13 cellular contexts compared by ENCODE assay signal in the genomic region with DNA sequence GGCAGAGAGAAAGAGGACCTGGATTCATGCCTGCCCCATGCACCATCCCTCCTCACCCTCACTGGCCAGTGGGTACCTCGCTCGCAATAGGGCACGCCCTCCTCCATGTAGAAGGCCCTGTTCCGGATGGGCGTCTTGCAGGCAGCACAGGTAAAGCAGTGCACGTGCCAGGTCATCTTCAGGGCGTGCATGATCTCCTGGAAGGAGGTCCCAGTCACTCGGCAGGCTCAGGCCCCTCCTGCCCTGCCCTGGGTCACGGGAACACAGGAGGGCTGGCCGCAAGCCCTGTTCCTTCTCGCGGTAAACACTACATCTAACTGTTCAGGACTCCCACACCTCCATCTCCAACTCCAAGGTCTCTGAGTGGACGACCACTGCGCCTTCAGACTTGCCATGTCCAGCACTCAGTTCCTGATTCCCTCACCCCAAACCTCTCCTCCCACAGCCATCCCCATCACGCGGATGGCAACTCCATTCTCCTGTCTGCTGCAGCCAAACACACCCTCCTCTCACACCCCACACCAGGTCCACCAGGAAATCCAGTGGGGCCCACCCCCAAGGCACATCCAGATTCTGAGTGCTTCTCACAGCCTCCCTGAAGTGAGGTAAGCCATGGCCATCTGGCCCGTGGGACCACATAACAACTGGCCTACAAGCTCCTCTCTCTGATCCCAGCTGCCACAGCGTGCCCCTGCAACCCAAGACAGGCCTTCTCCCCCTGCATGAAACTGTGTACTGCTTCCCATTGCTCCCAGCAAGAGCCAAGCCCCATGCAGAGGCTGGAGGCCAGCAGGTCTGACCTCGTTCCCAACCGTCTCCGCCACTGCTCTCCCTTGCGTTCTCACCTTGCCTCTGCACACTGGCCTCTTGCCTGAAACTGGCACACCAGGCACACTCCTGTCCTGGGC. TPM values are rescaled to one million over a fixed set of nuclear protein-coding genes. Genes with fewer than 3 reads are reported as not detected.
DNase-seq lines count a peak whose midpoint lies in the region; ATAC-seq, FAIRE-seq and TF ChIP-seq lines count a peak whose summit lies in the region.
"Had no signal": no experiment of that assay in that cellular context is flagged by ENCODE, and none has a peak within 500 bp of the region (broad histone marks: within the 10 kb centered on the region; RNA-seq: fewer than 3 reads in every experiment).

No MANE protein-coding gene starts in this region.

- H3K9me3 Mint-ChIP-seq in astrocyte (ENCODE audit: unreplicated experiment): no peaks in the 10 kb centered on the region
- H3K9me3 Mint-ChIP-seq: CD4-positive, alpha-beta T cell had no signal

- intact Hi-C loops in HCT116 (cut with micrococcal nuclease) (no loop called here), left ventricle myocardium superior (cut with micrococcal nuclease) (no loop called here), vagina (cut with DNase I) (no loop called here), heart right ventricle (cut with DNase I) (no loop called here)

- TF ChIP-seq CTCF in HCT116 (IDR thresholded peaks at IDR 0.05 in 2 of 3, conservative IDR thresholded peaks at IDR 0.05 in 1 of 3; ENCODE audit: borderline replicate concordance in 1 of 3, insufficient read depth in 1 of 3, low read depth in 2 of 3, low read length in 2 of 3): no peak
- no peak for TF ChIP-seq CTCF in astrocyte (IDR thresholded peaks at IDR 0.05; ENCODE audit: insufficient read depth, low read depth, low read length)
- no peak for TF ChIP-seq CTCF in vagina (IDR thresholded peaks at IDR 0.05)
- no peak for TF ChIP-seq CTCF in heart right ventricle (IDR thresholded peaks at IDR 0.05)

- H3K4me3 ChIP-seq in HCT116 (replicated peaks in 1 of 2; ENCODE audit: low read depth in 1 of 2, low read length in 2 of 2) (no peak overlapping the region), astrocyte (ENCODE audit: insufficient read depth, low read depth, low read length) (no peak overlapping the region), trophoblast cell (ENCODE audit: low read depth, low read length) (no peak overlapping the region), vagina (no peak overlapping the region), heart right ventricle (no peak overlapping the region)
- H3K4me3 ChIP-seq: cardiac muscle cell, HAP-1 had no signal

- peak overlapping the region; percentile 88 for H3K27ac Mint-ChIP-seq in astrocyte (ENCODE audit: unreplicated experiment)
- H3K27ac Mint-ChIP-seq: CD4-positive, alpha-beta T cell had no signal

- TF ChIP-seq POLR2A in HCT116 (IDR thresholded peaks at IDR 0.05; ENCODE audit: borderline replicate concordance, extremely low read depth, insufficient read depth, insufficient read length) (no peak), vagina (IDR thresholded peaks at IDR 0.05) (no peak)

- H3K23ac ChIP-seq in trophoblast cell (ENCODE audit: low read length): no peak overlapping the region

- H2BK5ac ChIP-seq in trophoblast cell (ENCODE audit: low read depth, low read length, poor library complexity): no peak overlapping the region

- H3K27me3 ChIP-seq in HCT116 (ENCODE audit: insufficient read depth, low read length) (no peaks in the 10 kb centered on the region), astrocyte (ENCODE audit: insufficient read depth, low read length) (no peaks in the 10 kb centered on the region), trophoblast cell (ENCODE audit: insufficient read depth, low read length) (no peaks in the 10 kb centered on the region), vagina (no peaks in the 10 kb centered on the region), heart right ventricle (no peaks in the 10 kb centered on the region)
- H3K27me3 ChIP-seq: cardiac muscle cell had no signal

- H3K4me2 ChIP-seq in HCT116 (ENCODE audit: low read length): no peak overlapping the region
- peak overlapping the region; percentile 13 for H3K4me2 ChIP-seq in astrocyte (ENCODE audit: low read length)
- no peak overlapping the region for H3K4me2 ChIP-seq in trophoblast cell (ENCODE audit: low read length)
- H3K4me2 ChIP-seq: KMS-11 had no signal

- RAD21 ChIA-PET in HCT116 (lab: Charles Lee; ENCODE audit: low non-redundant PET in 1 of 2, low total read pairs in 2 of 2, uncharacterized antibody in 2 of 2, unreplicated experiment in 2 of 2): no interaction called here

- no peak overlapping the region for H3K4ac ChIP-seq in trophoblast cell (ENCODE audit: low read depth, low read length)

- no peaks in the 10 kb centered on the region for H3K79me1 ChIP-seq in trophoblast cell (ENCODE audit: low read length)

- H2BK120ac ChIP-seq in trophoblast cell (ENCODE audit: insufficient read depth, low read length, poor library complexity): no peak overlapping the region

- peak overlapping the region; percentile 12 for H4K12ac ChIP-seq in trophoblast cell (ENCODE audit: low read depth, low read length)

- H3K27ac ChIP-seq in HCT116 (ENCODE audit: low read depth, low read length): no peak overlapping the region
- H3K27ac ChIP-seq in astrocyte (ENCODE audit: low read depth, low read length): no peak overlapping the region
- no peak overlapping the region for H3K27ac ChIP-seq in trophoblast cell (ENCODE audit: low read depth, low read length)
- no peak overlapping the region for H3K27ac ChIP-seq in vagina
- H3K27ac ChIP-seq in heart right ventricle: no peak overlapping the region
- H3K27ac ChIP-seq: cardiac muscle cell, KMS-11 had no signal

- H3K18ac ChIP-seq in trophoblast cell (ENCODE audit: low read length): no peak overlapping the region

- WGBS in trophoblast cell (ENCODE audit: extremely low coverage, insufficient coverage, insufficient read length): no CpG with 5 or more reads among the region's 22 CpGs
- WGBS in heart right ventricle, 2 donors: 89 to 91% methylated on average over 22 of the region's 22 CpGs

- H2BK12ac ChIP-seq in trophoblast cell (ENCODE audit: low read length): no peak overlapping the region

- no peaks in the 10 kb centered on the region; a peak in 1 of 4 replicates for H3K4me1 ChIP-seq in HCT116 (ENCODE audit: control insufficient read depth in 1 of 2, insufficient read depth in 2 of 2, low read length in 2 of 2)
- peaks cover 46% of the 10 kb centered on the region for H3K4me1 ChIP-seq in astrocyte (ENCODE audit: insufficient read depth, low read length)
- H3K4me1 ChIP-seq in trophoblast cell (ENCODE audit: control insufficient read depth in 1 of 2, insufficient read depth in 2 of 2, low read length in 2 of 2): peaks cover 0 to 3% of the 10 kb centered on the region in 2 experiments
- peaks cover 26% of the 10 kb centered on the region for H3K4me1 ChIP-seq in vagina
- peaks cover 0 to 18% (median 10%) of the 10 kb centered on the region in 9 donors for H3K4me1 ChIP-seq in heart right ventricle
- H3K4me1 ChIP-seq: HAP-1 had no signal

- peaks cover 54% of the 10 kb centered on the region for H3K4me1 Mint-ChIP-seq in astrocyte (ENCODE audit: low read depth, unreplicated experiment)

- peak overlapping the region; percentile 14 for H4K8ac ChIP-seq in trophoblast cell (ENCODE audit: low read depth, low read length)

- H4K91ac ChIP-seq in trophoblast cell (ENCODE audit: low read depth, low read length): no peak overlapping the region

- H3K9me3 ChIP-seq in HCT116 (ENCODE audit: control insufficient read depth in 1 of 2, insufficient read depth in 1 of 2, low read depth in 1 of 2, low read length in 2 of 2): no peaks in the 10 kb centered on the region
- no peaks in the 10 kb centered on the region for H3K9me3 ChIP-seq in astrocyte (ENCODE audit: insufficient read depth, low read depth, low read length)
- no peaks in the 10 kb centered on the region for H3K9me3 ChIP-seq in trophoblast cell (ENCODE audit: insufficient read depth, low read depth, low read length)
- H3K9me3 ChIP-seq in vagina: no peaks in the 10 kb centered on the region
- no peaks in the 10 kb centered on the region for H3K9me3 ChIP-seq in heart right ventricle
- H3K9me3 ChIP-seq: HAP-1 had no signal

- CTCF ChIA-PET in HCT116 (lab: Charles Lee): no interaction called here

- H3K79me2 ChIP-seq in HCT116 (ENCODE audit: insufficient read depth, low read length) (peaks cover 4% of the 10 kb centered on the region; the same call in 1 of the 2 replicates), astrocyte (ENCODE audit: insufficient read depth, low read length) (peaks cover 44% of the 10 kb centered on the region), trophoblast cell (ENCODE audit: control insufficient read depth, insufficient read depth, low read length, poor library complexity) (no peaks in the 10 kb centered on the region)

- ATAC-seq in HCT116: peak; percentile 8; the same call in 1 of the 2 replicates
- no peak for ATAC-seq in left ventricle myocardium superior
- no peak for ATAC-seq in heart right ventricle

- no peak for DNase-seq in HCT116 (ENCODE audit: low read depth, low spot score)
- no peak for DNase-seq in astrocyte (ENCODE audit: low read depth)
- no peak for DNase-seq in trophoblast cell
- no peak for DNase-seq in left ventricle myocardium superior
- DNase-seq in vagina (ENCODE audit: extremely low spot score in 2 of 2): no peak
- no peak for DNase-seq in heart right ventricle
- DNase-seq: CD4-positive, alpha-beta T cell; NCI-H2081; nucleus accumbens; stimulated activated CD4-positive, alpha-beta T cell treated with anti-CD3 and anti-CD28 coated beads, Interleukin-1b, Interleukin-23, amount 100 ng/mL, for 48 hours had no signal

- peak overlapping the region; percentile 78 for H3K4me3 Mint-ChIP-seq in astrocyte (ENCODE audit: unreplicated experiment)
- H3K4me3 Mint-ChIP-seq: CD4-positive, alpha-beta T cell had no signal

- no TSS peak for BruUV-seq in HCT116 (replicated peaks; lab: Mats Ljungman, UMichigan)

- POLR2A ChIA-PET in HCT116 (lab: Charles Lee): interaction anchor here (2.1 kb wide), 1 partner anchor 11 kb away, joined by 9 read pairs; no protein-coding TSS in a partner anchor

- peaks cover 35% of the 10 kb centered on the region for H3K36me3 Mint-ChIP-seq in astrocyte (ENCODE audit: low read depth, unreplicated experiment)

- H3K27me3 Mint-ChIP-seq in astrocyte (ENCODE audit: low read depth, unreplicated experiment): no peaks in the 10 kb centered on the region
- H3K27me3 Mint-ChIP-seq: CD4-positive, alpha-beta T cell had no signal

- TF ChIP-seq RAD21 in HCT116 (IDR thresholded peaks at IDR 0.05; ENCODE audit: low read depth): no peak

- no peak overlapping the region for H3K14ac ChIP-seq in trophoblast cell (ENCODE audit: low read length)

- no peaks in the 10 kb centered on the region for H4K20me1 ChIP-seq in HCT116 (ENCODE audit: insufficient read depth)
- peaks cover 90% of the 10 kb centered on the region for H4K20me1 ChIP-seq in astrocyte (ENCODE audit: insufficient read depth, low read length)

- FAIRE-seq in astrocyte (lab: Jason Lieb, UNC): no peak

- H3K9ac ChIP-seq in HCT116 (ENCODE audit: low read length) (no peak overlapping the region), astrocyte (ENCODE audit: low read length) (no peak overlapping the region), trophoblast cell (ENCODE audit: low read length) (no peak overlapping the region)
- H3K9ac ChIP-seq: KMS-11 had no signal

- no peak overlapping the region for H2AFZ ChIP-seq in HCT116 (ENCODE audit: low read depth, low read length, poor library complexity, severe bottlenecking)
- H2AFZ ChIP-seq in astrocyte (ENCODE audit: low read depth, low read length): no peak overlapping the region
- H2AFZ ChIP-seq in trophoblast cell (ENCODE audit: insufficient read depth, low read length, poor library complexity): no peak overlapping the region

- no peaks in the 10 kb centered on the region for H3K9me2 ChIP-seq in HCT116 (ENCODE audit: insufficient read depth)

- peaks cover 13 to 20% of the 10 kb centered on the region in 2 experiments; a peak in 3 of 4 replicates for H3K36me3 ChIP-seq in HCT116 (ENCODE audit: control insufficient read depth in 1 of 2, insufficient read depth in 2 of 2, low read length in 2 of 2)
- peaks cover 40% of the 10 kb centered on the region for H3K36me3 ChIP-seq in astrocyte (ENCODE audit: insufficient read depth, low read length)
- peaks cover 70 to 75% of the 10 kb centered on the region in 2 experiments for H3K36me3 ChIP-seq in trophoblast cell (ENCODE audit: control insufficient read depth in 1 of 2, insufficient read depth in 2 of 2, low read length in 2 of 2)
- H3K36me3 ChIP-seq in vagina: peaks cover 0 to 35% of the 10 kb centered on the region in 2 donors
- peaks cover 0 to 74% (median 32%) of the 10 kb centered on the region in 9 donors for H3K36me3 ChIP-seq in heart right ventricle

- no peak overlapping the region for H2AK5ac ChIP-seq in trophoblast cell (ENCODE audit: low read length)

RNA-seq across cellular contexts. Expression of a gene that starts 10.8 kb away (rescaled TPM):
- total RNA-seq in HCT116 (2021; ENCODE audit: unreplicated experiment): 144 TPM
- 110 and 117 TPM in 2 replicates for polyA plus RNA-seq in HCT116 (2012)
- 350 and 371 TPM in 2 replicates for total RNA-seq in astrocyte
- polyA plus RNA-seq in trophoblast cell (2013): 206 and 211 TPM in 2 replicates
- total RNA-seq in left ventricle myocardium superior: 22.4 TPM
- total RNA-seq in vagina: 69.0 TPM
- total RNA-seq in heart right ventricle: 10 to 100 TPM; 13.1 to 52.9 (median 19.1) TPM
- 10 to 100 TPM; 19.2 to 31.5 TPM for polyA plus RNA-seq in heart right ventricle

RNA-seq across cellular contexts. Expression of a gene that starts 13.2 kb away (rescaled TPM):
- total RNA-seq in HCT116 (2021; ENCODE audit: unreplicated experiment) (153 TPM), astrocyte (590 and 591 TPM in 2 replicates), left ventricle myocardium superior (35.1 TPM), vagina (118 TPM), heart right ventricle (10 to 100 TPM; 32.5 to 70.6 (median 51.0) TPM)
- 152 and 163 TPM in 2 replicates for polyA plus RNA-seq in HCT116 (2012)
- 220 and 227 TPM in 2 replicates for polyA plus RNA-seq in trophoblast cell (2013)
- polyA plus RNA-seq in heart right ventricle: 100 to 1,000 TPM; 129 to 131 TPM

RNA-seq across cellular contexts. Expression of a gene that starts 25.4 kb away (rescaled TPM):
- total RNA-seq in HCT116 (2021; ENCODE audit: unreplicated experiment) (8.0 TPM), astrocyte (15.6 and 16.3 TPM in 2 replicates), left ventricle myocardium superior (3.4 TPM), vagina (12.0 TPM), heart right ventricle (10 to 100 TPM in 1 of 10 donors, 1 to 10 TPM in 7, under 1 TPM in 2; 0.74 to 11.4 (median 1.9) TPM)
- polyA plus RNA-seq in HCT116 (2012): 3.3 and 3.7 TPM in 2 replicates
- 2.4 and 2.5 TPM in 2 replicates for polyA plus RNA-seq in trophoblast cell (2013)
- polyA plus RNA-seq in heart right ventricle: 1 to 10 TPM; 2.4 to 4.0 TPM

RNA-seq across cellular contexts. Expression of a gene that starts 32.5 kb away (rescaled TPM):
- total RNA-seq in HCT116 (2021; ENCODE audit: unreplicated experiment) (141 TPM), astrocyte (92.5 and 99.5 TPM in 2 replicates), left ventricle myocardium superior (29.8 TPM), vagina (125 TPM), heart right ventricle (10 to 100 TPM; 19.7 to 53.2 (median 27.2) TPM)
- polyA plus RNA-seq in HCT116 (2012): 267 and 489 TPM in 2 replicates
- 56.2 and 62.3 TPM in 2 replicates for polyA plus RNA-seq in trophoblast cell (2013)
- 10 to 100 TPM; 45.2 to 55.7 TPM for polyA plus RNA-seq in heart right ventricle

RNA-seq across cellular contexts. Expression of a gene that starts 37.6 kb away (rescaled TPM):
- total RNA-seq in HCT116 (2021; ENCODE audit: unreplicated experiment): 39.9 TPM
- polyA plus RNA-seq in HCT116 (2012): 28.9 and 29.4 TPM in 2 replicates
- 9.9 TPM in 2 replicates for total RNA-seq in astrocyte
- polyA plus RNA-seq in trophoblast cell (2013): 1.7 and 1.9 TPM in 2 replicates
- 0.40 TPM for total RNA-seq in left ventricle myocardium superior
- 1.2 TPM for total RNA-seq in vagina
- total RNA-seq in heart right ventricle: 1 to 10 TPM in 9 of 10 donors, under 1 TPM in 1; 0.97 to 2.9 (median 1.9) TPM
- polyA plus RNA-seq in heart right ventricle: 1 to 10 TPM; 1.8 to 2.7 TPM
